Comparison of ENCODE assay signal across 10 cellular contexts in the genomic region with DNA sequence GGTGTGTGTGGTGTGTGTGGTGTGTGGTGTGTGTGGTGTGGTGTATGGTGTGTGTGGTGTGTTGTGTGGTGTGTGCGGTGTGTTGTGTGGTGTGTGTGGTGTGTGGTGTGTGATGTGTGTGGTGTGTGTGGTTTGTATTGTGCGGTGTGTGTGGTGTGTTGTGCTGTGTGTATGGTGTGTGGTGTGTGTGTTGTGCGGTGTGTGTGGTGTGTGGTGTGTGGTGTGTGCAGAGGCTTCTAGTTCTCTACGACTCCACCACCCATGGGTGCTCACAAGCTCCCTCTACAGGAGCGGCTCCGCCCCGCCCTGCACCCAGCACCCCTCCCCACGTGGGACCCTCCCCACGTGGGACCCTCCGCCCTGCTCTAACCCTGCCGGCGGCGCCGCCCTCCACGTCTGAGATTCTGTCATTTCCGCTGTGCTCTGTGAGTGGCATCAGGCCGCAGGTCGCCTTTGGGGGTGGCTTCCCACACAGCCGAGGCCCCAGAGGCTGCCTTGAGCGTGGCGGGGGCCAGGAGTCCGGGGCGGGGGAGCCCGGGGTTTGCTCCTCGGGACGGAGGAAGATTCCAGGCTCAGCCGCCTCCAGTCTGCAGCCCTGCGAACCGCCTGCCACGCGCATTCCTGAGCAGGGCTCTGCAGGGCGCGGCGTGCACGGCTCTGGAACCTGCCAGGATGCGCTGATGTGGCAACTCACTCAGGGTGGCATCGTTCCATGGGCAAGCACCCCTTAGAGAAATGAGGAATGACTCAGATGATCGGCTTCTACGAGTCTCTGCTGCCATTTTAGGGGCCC. TPM values are rescaled to one million over a fixed set of nuclear protein-coding genes. Genes with fewer than 3 reads are reported as not detected.
DNase-seq lines count a peak whose midpoint lies in the region; ATAC-seq, FAIRE-seq and TF ChIP-seq lines count a peak whose summit lies in the region.
"Had no signal": no experiment of that assay in that cellular context is flagged by ENCODE, and none has a peak within 500 bp of the region (broad histone marks: within the 10 kb centered on the region; RNA-seq: fewer than 3 reads in every experiment).

No MANE protein-coding gene starts in this region.

- no peak for FAIRE-seq in frontal cortex (lab: Jason Lieb, UNC)

- peak overlapping the region in 5 of 7 donors; percentile 86 to 96 (median 93) for H3K27ac Mint-ChIP-seq in CD4-positive, alpha-beta memory T cell
- no peak overlapping the region for H3K27ac Mint-ChIP-seq in HFFc6

- no peaks in the 10 kb centered on the region for H3K27me3 ChIP-seq in CD4-positive, alpha-beta memory T cell (ENCODE audit: insufficient read depth, low read length)
- no peaks in the 10 kb centered on the region for H3K27me3 ChIP-seq in kidney epithelial cell (ENCODE audit: control insufficient read depth, insufficient read depth, low read length)

- peaks cover 20% of the 10 kb centered on the region for H3K4me1 ChIP-seq in CD4-positive, alpha-beta memory T cell (ENCODE audit: insufficient read depth, low read length)
- H3K4me1 ChIP-seq: prostate gland had no signal

- H3K27me3 Mint-ChIP-seq in CD4-positive, alpha-beta memory T cell = no peaks in the 10 kb centered on the region
- no peaks in the 10 kb centered on the region; the same call in 1 of the 2 replicates for H3K27me3 Mint-ChIP-seq in HFFc6 (ENCODE audit: insufficient read depth)

- intact Hi-C loops in CD4-positive, alpha-beta memory T cell (cut with micrococcal nuclease) = no loop called here

- CTCF ChIA-PET in CD4-positive, alpha-beta memory T cell (lab: Charles Lee; ENCODE audit: partially characterized antibody) = interaction anchor here (1.1 kb wide), 1 partner anchor 40 kb away, joined by 3 read pairs; no protein-coding TSS in a partner anchor

- no peaks in the 10 kb centered on the region for H3K36me3 ChIP-seq in CD4-positive, alpha-beta memory T cell (ENCODE audit: insufficient read depth, low read length)
- no peaks in the 10 kb centered on the region for H3K36me3 ChIP-seq in kidney epithelial cell (ENCODE audit: control insufficient read depth, insufficient read depth, low read length)
- H3K36me3 ChIP-seq: prostate gland had no signal

- TF ChIP-seq CTCF in kidney epithelial cell (IDR thresholded peaks at IDR 0.05; ENCODE audit: insufficient read depth, low read length, poor library complexity, severe bottlenecking) = no peak
- no peak for TF ChIP-seq CTCF in HFFc6 (IDR thresholded peaks at IDR 0.05)

- POLR2A ChIA-PET in CD4-positive, alpha-beta memory T cell (lab: Charles Lee; ENCODE audit: partially characterized antibody) = interaction anchor here (6.0 kb wide), 1 partner anchor 38 kb away, joined by 79 read pairs; a partner anchor contains a TSS

- H3K4me3 Mint-ChIP-seq in CD4-positive, alpha-beta memory T cell = no peak overlapping the region
- H3K4me3 Mint-ChIP-seq in HFFc6 = no peak overlapping the region

- ATAC-seq in HG03095 (IDR thresholded peaks at IDR 0.05; ENCODE audit: unreplicated experiment) = no peak

- H3K4me1 Mint-ChIP-seq in CD4-positive, alpha-beta memory T cell = peaks cover 26 to 35% (median 30%) of the 10 kb centered on the region in 4 donors
- H3K4me1 Mint-ChIP-seq in HFFc6 (ENCODE audit: low read depth) = peaks cover 38% of the 10 kb centered on the region

- H3K9me3 Mint-ChIP-seq in CD4-positive, alpha-beta memory T cell = peaks cover 0 to 1% (median 0%) of the 10 kb centered on the region in 8 donors
- peaks cover 10% of the 10 kb centered on the region for H3K9me3 Mint-ChIP-seq in HFFc6

- no peaks in the 10 kb centered on the region for H3K36me3 Mint-ChIP-seq in CD4-positive, alpha-beta memory T cell
- H3K36me3 Mint-ChIP-seq in HFFc6 (ENCODE audit: low read depth) = peaks cover 7% of the 10 kb centered on the region

- H3K27ac ChIP-seq in CD4-positive, alpha-beta memory T cell (ENCODE audit: low read depth, low read length) = peak overlapping the region; percentile 9
- H3K27ac ChIP-seq: prostate gland had no signal

- peak; percentile 42 to 65 (median 57) for DNase-seq in CD4-positive, alpha-beta memory T cell
- DNase-seq in NAMALWA (ENCODE audit: low spot score) = peak; percentile 51
- peak; percentile 9 for DNase-seq in activated T-helper 9 cell treated with anti-CD3 and anti-CD28 coated beads, Interleukin-2, amount 50 U/mL, for 16 hours (ENCODE audit: low read depth)
- peak; percentile 35 for DNase-seq in kidney epithelial cell (ENCODE audit: low read depth)
- DNase-seq in frontal cortex (ENCODE audit: low spot score in 2 of 2) = no peak
- no peak for DNase-seq in HFFc6
- DNase-seq in NCI-H1105 treated with DMSO at 0.1 percent for 48 hours (lab: John Stamatoyannopoulos, UW) = no peak
- DNase-seq: NCI-H1436 had no signal

- no peaks in the 10 kb centered on the region for H3K9me3 ChIP-seq in CD4-positive, alpha-beta memory T cell (ENCODE audit: control insufficient read depth in 1 of 2, low read length in 2 of 2)
- H3K9me3 ChIP-seq: prostate gland had no signal

- H3K4me3 ChIP-seq in CD4-positive, alpha-beta memory T cell (ENCODE audit: low read length in 2 of 2) = no peak overlapping the region
- no peak overlapping the region for H3K4me3 ChIP-seq in kidney epithelial cell (ENCODE audit: low read depth, low read length)
- H3K4me3 ChIP-seq: prostate gland had no signal

RNA-seq across cellular contexts. Expression of a gene that starts 37.0 kb away (rescaled TPM):
- total RNA-seq in CD4-positive, alpha-beta memory T cell = 10 to 100 TPM; 85.6 to 90.1 TPM
- polyA plus RNA-seq in CD4-positive, alpha-beta memory T cell = 100 to 1,000 TPM; 116 to 169 TPM
- 104 and 126 TPM in 2 replicates for total RNA-seq in kidney epithelial cell
- total RNA-seq in frontal cortex = 229 TPM
- total RNA-seq in HFFc6 (2021; fragmentation: NEBNext Ultra II Directional; extraction: Animal tissue kit (Norgen Biotek cat#: 25700)) = 100 to 1,000 TPM; 135 to 204 (median 163) TPM

Comparison
In these comparisons a context has a peak if more than half of its experiments do, and no peak if none do; other contexts are left out.
1. DNase-seq: peak in CD4-positive, alpha-beta memory T cell (5 of 5), NAMALWA (single experiment), activated T-helper 9 cell treated with anti-CD3 and anti-CD28 coated beads, Interleukin-2, amount 50 U/mL, for 16 hours (single experiment) and kidney epithelial cell (single experiment); none in frontal cortex (0 of 2), HFFc6 (single experiment) and NCI-H1105 treated with DMSO at 0.1 percent for 48 hours (single experiment).